ENCODE assay signal across 18 cellular contexts in the genomic region with DNA sequence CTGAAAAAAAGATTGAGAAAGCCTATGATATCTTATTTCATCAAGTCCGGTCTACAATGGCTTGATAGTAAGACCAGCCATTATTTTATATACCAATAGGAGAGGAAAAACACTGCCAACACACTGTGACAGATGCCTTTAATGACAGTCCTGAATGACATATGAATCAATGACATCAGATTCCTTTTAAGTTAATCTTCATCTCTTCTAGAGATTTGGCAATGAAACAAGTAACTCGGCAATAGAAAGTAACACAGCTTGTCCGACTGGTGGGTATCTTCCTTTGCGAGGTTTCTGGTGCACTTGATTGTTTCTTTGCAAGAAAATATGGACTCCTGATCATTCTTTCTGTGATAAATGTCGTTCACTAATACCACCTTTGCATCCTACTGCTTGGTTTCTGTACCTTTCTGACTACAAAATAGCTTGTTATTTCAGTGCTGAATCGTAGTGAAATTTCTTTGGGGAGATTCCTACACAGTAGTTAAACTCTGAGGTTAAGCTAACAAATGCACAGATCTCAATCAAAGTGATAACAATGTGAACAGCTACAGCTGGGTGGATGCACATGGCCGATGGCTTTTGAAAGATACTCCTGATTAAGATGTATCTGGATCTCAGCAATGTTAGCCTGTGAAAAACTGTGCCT.
DNase-seq lines count a peak whose midpoint lies in the region; ATAC-seq and TF ChIP-seq lines count a peak whose summit lies in the region.
"Had no signal": no experiment of that assay in that cellular context is flagged by ENCODE, and none has a peak within 500 bp of the region (broad histone marks: within the 10 kb centered on the region; RNA-seq: fewer than 3 reads in every experiment).

No MANE protein-coding gene starts in this region.

- no peak overlapping the region for H3K4me3 Mint-ChIP-seq in activated CD4-positive, alpha-beta T cell treated with anti-CD3 and anti-CD28 coated beads for 36 hours
- H3K4me3 Mint-ChIP-seq in activated naive CD8-positive, alpha-beta T cell, result no peak overlapping the region
- no peak overlapping the region for H3K4me3 Mint-ChIP-seq in activated naive CD8-positive, alpha-beta T cell treated with anti-CD3 and anti-CD28 coated beads, Interleukin-2, amount 50 U/mL, for 24 hours
- no peak overlapping the region for H3K4me3 Mint-ChIP-seq in neural crest cell
- H3K4me3 Mint-ChIP-seq: CD4-positive, alpha-beta T cell had no signal

- peak overlapping the region; percentile 17 for H3K27ac Mint-ChIP-seq in activated CD4-positive, alpha-beta T cell treated with anti-CD3 and anti-CD28 coated beads for 36 hours
- peak overlapping the region; percentile 11 for H3K27ac Mint-ChIP-seq in activated naive CD8-positive, alpha-beta T cell
- H3K27ac Mint-ChIP-seq in activated naive CD8-positive, alpha-beta T cell treated with anti-CD3 and anti-CD28 coated beads, Interleukin-2, amount 50 U/mL, for 24 hours, result no peak overlapping the region
- peak overlapping the region; percentile 72 for H3K27ac Mint-ChIP-seq in neural crest cell (ENCODE audit: unreplicated experiment)
- H3K27ac Mint-ChIP-seq: CD4-positive, alpha-beta T cell had no signal

- H3K4me3 ChIP-seq in thoracic aorta, result no peak overlapping the region
- H3K4me3 ChIP-seq: A549, HAP-1 had no signal

- H3K27me3 Mint-ChIP-seq in activated CD4-positive, alpha-beta T cell treated with anti-CD3 and anti-CD28 coated beads for 36 hours, result no peaks in the 10 kb centered on the region
- H3K27me3 Mint-ChIP-seq in activated naive CD8-positive, alpha-beta T cell, result no peaks in the 10 kb centered on the region
- H3K27me3 Mint-ChIP-seq in activated naive CD8-positive, alpha-beta T cell treated with anti-CD3 and anti-CD28 coated beads, Interleukin-2, amount 50 U/mL, for 24 hours, result no peaks in the 10 kb centered on the region
- no peaks in the 10 kb centered on the region for H3K27me3 Mint-ChIP-seq in neural crest cell (ENCODE audit: low read depth)
- H3K27me3 Mint-ChIP-seq: CD4-positive, alpha-beta T cell had no signal

- intact Hi-C loops in activated CD4-positive, alpha-beta T cell treated with anti-CD3 and anti-CD28 coated beads for 36 hours (cut with DNase I, micrococcal nuclease), result no loop called here

- peaks cover 2% of the 10 kb centered on the region for H3K36me3 Mint-ChIP-seq in activated CD4-positive, alpha-beta T cell treated with anti-CD3 and anti-CD28 coated beads for 36 hours (ENCODE audit: low read depth)
- peaks cover 21% of the 10 kb centered on the region for H3K36me3 Mint-ChIP-seq in activated naive CD8-positive, alpha-beta T cell
- peaks cover 6% of the 10 kb centered on the region for H3K36me3 Mint-ChIP-seq in activated naive CD8-positive, alpha-beta T cell treated with anti-CD3 and anti-CD28 coated beads, Interleukin-2, amount 50 U/mL, for 24 hours (ENCODE audit: low read depth)
- H3K36me3 Mint-ChIP-seq in neural crest cell (ENCODE audit: low read depth), result peaks cover 24% of the 10 kb centered on the region

- peaks cover 11 to 39% of the 10 kb centered on the region in 2 donors for H3K4me1 ChIP-seq in thoracic aorta (ENCODE audit: control insufficient read depth in 1 of 2, low read depth in 2 of 2)
- H3K4me1 ChIP-seq: A549, Caco-2 had no signal

- H3K36me3 ChIP-seq in thoracic aorta, result no peaks in the 10 kb centered on the region
- H3K36me3 ChIP-seq: HAP-1 had no signal

- peak; percentile 61 for ATAC-seq in activated CD4-positive, alpha-beta T cell treated with anti-CD3 and anti-CD28 coated beads for 36 hours
- no peak for ATAC-seq in activated naive CD8-positive, alpha-beta T cell treated with anti-CD3 and anti-CD28 coated beads, Interleukin-2, amount 50 U/mL, for 24 hours
- no peak for ATAC-seq in thoracic aorta (ENCODE audit: insufficient number of reproducible peaks, low FRiP score, low read depth)
- no peak for ATAC-seq in GM19351 (IDR thresholded peaks at IDR 0.05; ENCODE audit: unreplicated experiment)
- ATAC-seq: A549 had no signal

- no peak for DNase-seq in activated CD4-positive, alpha-beta T cell treated with anti-CD3 and anti-CD28 coated beads for 36 hours
- no peak for DNase-seq in activated CD4-positive, alpha-beta T cell treated with anti-CD3 and anti-CD28 coated beads for 4 hours
- no peak for DNase-seq in activated naive CD8-positive, alpha-beta T cell treated with anti-CD3 and anti-CD28 coated beads, Interleukin-2, amount 50 U/mL, for 24 hours
- DNase-seq in neural crest cell (ENCODE audit: low read depth, low spot score) (no peak), thoracic aorta (ENCODE audit: low spot score) (no peak), SHP77 (lab: John Stamatoyannopoulos, UW) (no peak)
- DNase-seq: AML-193; Caco-2; CD4-positive, alpha-beta T cell; DMS153; DMS79; GDM1 had no signal

- peaks cover 6% of the 10 kb centered on the region for H3K4me1 Mint-ChIP-seq in activated CD4-positive, alpha-beta T cell treated with anti-CD3 and anti-CD28 coated beads for 36 hours
- no peaks in the 10 kb centered on the region for H3K4me1 Mint-ChIP-seq in activated naive CD8-positive, alpha-beta T cell (ENCODE audit: low read depth)
- no peaks in the 10 kb centered on the region for H3K4me1 Mint-ChIP-seq in activated naive CD8-positive, alpha-beta T cell treated with anti-CD3 and anti-CD28 coated beads, Interleukin-2, amount 50 U/mL, for 24 hours
- peaks cover 45% of the 10 kb centered on the region for H3K4me1 Mint-ChIP-seq in neural crest cell

- CTCF ChIA-PET in activated CD4-positive, alpha-beta T cell treated with anti-CD3 and anti-CD28 coated beads for 36 hours (lab: Charles Lee), result no interaction called here

- peaks cover 10% of the 10 kb centered on the region for H3K9me3 Mint-ChIP-seq in activated CD4-positive, alpha-beta T cell treated with anti-CD3 and anti-CD28 coated beads for 36 hours (ENCODE audit: low read depth)
- peaks cover 22% of the 10 kb centered on the region for H3K9me3 Mint-ChIP-seq in activated naive CD8-positive, alpha-beta T cell (ENCODE audit: low read depth)
- H3K9me3 Mint-ChIP-seq in activated naive CD8-positive, alpha-beta T cell treated with anti-CD3 and anti-CD28 coated beads, Interleukin-2, amount 50 U/mL, for 24 hours, result peaks cover 31% of the 10 kb centered on the region
- peaks cover 18% of the 10 kb centered on the region for H3K9me3 Mint-ChIP-seq in neural crest cell

- H3K27ac ChIP-seq in thoracic aorta, result peak overlapping the region; percentile 81 to 88
- H3K27ac ChIP-seq: 22Rv1, A549, C4-2B had no signal

- H3K9me3 ChIP-seq in thoracic aorta, result no peaks in the 10 kb centered on the region
- H3K9me3 ChIP-seq: A549, HAP-1 had no signal

- no peak for TF ChIP-seq CTCF in neural crest cell (conservative IDR thresholded peaks at IDR 0.05)
- no peak for TF ChIP-seq CTCF in thoracic aorta (IDR thresholded peaks at IDR 0.05)

- no peaks in the 10 kb centered on the region for H3K27me3 ChIP-seq in thoracic aorta (replicated peaks; ENCODE audit: insufficient read depth)

- POLR2A ChIA-PET in activated CD4-positive, alpha-beta T cell treated with anti-CD3 and anti-CD28 coated beads for 36 hours (lab: Charles Lee), result interaction anchor here (0.7 kb wide), 1 partner anchor 202 kb away, joined by 3 read pairs; no protein-coding TSS in a partner anchor
